ENCODE assay signal across 26 cellular contexts in genomic region chr11:46855167-46855566, GRCh38.
"Had no signal": no experiment of that assay in that cellular context is flagged by ENCODE, and none has a peak within 500 bp of the region (broad histone marks: within the 10 kb centered on the region; RNA-seq: fewer than 3 reads in every experiment).

No MANE protein-coding gene starts in this region.

- FAIRE-seq: keratinocyte, pancreas had no signal

- H3K27ac Mint-ChIP-seq: effector memory CD8-positive, alpha-beta T cell; immature natural killer cell; memory B cell; natural killer cell; progenitor cell of endocrine pancreas had no signal

- H3K9me3 Mint-ChIP-seq: effector memory CD8-positive, alpha-beta T cell; immature natural killer cell; natural killer cell had no signal

- ATAC-seq: effector memory CD8-positive, alpha-beta T cell; foreskin keratinocyte; gastroesophageal sphincter; heart left ventricle; left lobe of liver; natural killer cell; pancreas; sciatic nerve had no signal

- H3K9me3 ChIP-seq: gastroesophageal sphincter, heart left ventricle, pancreas, thyroid gland, vagina had no signal

- H3K36me3 ChIP-seq: thyroid gland had no signal

- H3K27ac ChIP-seq: foreskin keratinocyte, gastroesophageal sphincter, heart left ventricle, pancreas, stomach, thyroid gland, vagina had no signal

- H3K4me2 ChIP-seq: smooth muscle cell had no signal

- H3K36me3 Mint-ChIP-seq: immature natural killer cell, memory B cell, natural killer cell had no signal

- DNase-seq: cortex of kidney; effector memory CD8-positive, alpha-beta T cell; foreskin keratinocyte; heart left ventricle; hypothalamus; immature natural killer cell; natural killer cell; occipital lobe; pancreas; stimulated activated CD4-positive, alpha-beta T cell treated with anti-CD3 and anti-CD28 coated beads, Interleukin-12 subunit alpha, Interleukin-12 subunit beta, amount 100 ng/mL, for 4 hours; stimulated activated CD4-positive, alpha-beta T cell treated with anti-CD3 and anti-CD28 coated beads, Interleukin-1b, Interleukin-23, amount 100 ng/mL, for 48 hours; stimulated activated CD4-positive, alpha-beta T cell treated with anti-CD3 and anti-CD28 coated beads, Interleukin-4, amount 100 ng/mL, for 1 hour; stimulated activated CD8-positive, alpha-beta memory T cell treated with anti-CD3 and anti-CD28 coated beads, Interleukin-4, amount 100 ng/mL, for 48 hours; stimulated activated naive CD4-positive, alpha-beta T cell treated with Interleukin-2 at 50 U/mL for 16 hours; stomach; thyroid gland; trophoblast cell had no signal

- H3K27me3 Mint-ChIP-seq: memory B cell, progenitor cell of endocrine pancreas had no signal

- H3K4me3 ChIP-seq: gastroesophageal sphincter, heart left ventricle, lung, pancreas, smooth muscle cell, stomach, thyroid gland, vagina had no signal

- H3K27me3 ChIP-seq: foreskin keratinocyte, gastroesophageal sphincter, heart left ventricle, pancreas, stomach, thyroid gland, vagina had no signal

- H3K4me3 Mint-ChIP-seq: effector memory CD8-positive, alpha-beta T cell; immature natural killer cell; memory B cell; natural killer cell had no signal

- H3K4me1 Mint-ChIP-seq: immature natural killer cell, memory B cell, natural killer cell had no signal

- H3K4me1 ChIP-seq: foreskin keratinocyte, pancreas, thyroid gland, vagina had no signal
